In the genomic region with DNA sequence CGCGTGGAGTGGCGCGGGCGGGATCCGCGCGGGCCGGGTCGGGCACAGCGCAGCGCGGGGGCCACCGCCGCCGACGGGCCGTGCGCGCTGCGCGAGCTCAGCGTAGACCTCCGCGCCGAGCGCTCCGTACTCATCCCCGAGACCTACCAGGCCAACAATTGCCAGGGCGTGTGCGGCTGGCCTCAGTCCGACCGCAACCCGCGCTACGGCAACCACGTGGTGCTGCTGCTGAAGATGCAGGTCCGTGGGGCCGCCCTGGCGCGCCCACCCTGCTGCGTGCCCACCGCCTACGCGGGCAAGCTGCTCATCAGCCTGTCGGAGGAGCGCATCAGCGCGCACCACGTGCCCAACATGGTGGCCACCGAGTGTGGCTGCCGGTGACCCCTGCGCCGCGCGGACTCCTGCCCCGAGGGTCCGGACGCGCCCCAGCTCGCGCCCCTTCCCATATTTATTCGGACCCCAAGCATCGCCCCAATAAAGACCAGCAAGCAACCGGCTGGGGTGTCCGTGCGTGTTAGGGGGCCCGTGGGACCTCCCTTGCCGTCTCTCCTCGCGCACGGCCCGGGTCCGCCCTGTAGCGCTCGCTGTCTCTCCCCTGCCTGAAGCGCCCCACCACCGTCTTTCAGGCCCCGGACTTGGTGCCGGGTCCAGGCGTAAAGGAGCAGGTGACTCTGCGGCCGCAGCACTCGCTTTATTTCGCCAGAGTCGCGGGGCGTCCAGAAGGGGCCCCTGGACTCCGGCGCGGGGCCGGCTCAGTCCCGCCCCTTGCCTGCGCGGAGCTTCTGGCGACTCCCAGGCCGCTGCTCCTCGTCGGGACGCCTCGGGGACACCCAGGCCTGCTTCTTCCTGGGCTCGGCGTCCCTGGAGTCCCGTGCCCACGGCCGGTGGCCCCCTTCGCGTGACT, we compare ENCODE assay signal across 10 cellular contexts. TPM values are rescaled to one million over a fixed set of nuclear protein-coding genes. Genes with fewer than 3 reads are reported as not detected.
DNase-seq lines count a peak whose midpoint lies in the region; ATAC-seq and TF ChIP-seq lines count a peak whose summit lies in the region.
"Had no signal": no experiment of that assay in that cellular context is flagged by ENCODE, and none has a peak within 500 bp of the region (broad histone marks: within the 10 kb centered on the region; RNA-seq: fewer than 3 reads in every experiment).

No MANE protein-coding gene starts in this region.

- CTCF ChIA-PET in OCI-LY7 (lab: Charles Lee; ENCODE audit: unreplicated experiment), result no interaction called here

- peaks cover 2 to 15% (median 6%) of the 10 kb centered on the region in 3 donors for H3K27me3 Mint-ChIP-seq in immature natural killer cell (ENCODE audit: low read depth in 3 of 3)

- H3K27me3 ChIP-seq in heart left ventricle, result peaks cover 33 to 57% (median 46%) of the 10 kb centered on the region in 9 donors
- peaks cover 15% of the 10 kb centered on the region for H3K27me3 ChIP-seq in thoracic aorta (replicated peaks; ENCODE audit: insufficient read depth)

- 7 to 16% (median 11%) methylated on average over 65 to 108 of the region's 108 CpGs for WGBS in heart left ventricle, 4 donors

- no peaks in the 10 kb centered on the region for H3K36me3 Mint-ChIP-seq in immature natural killer cell

- H3K4me3 Mint-ChIP-seq in immature natural killer cell, result peak overlapping the region in 3 of 5 donors; percentile 36 to 46 (median 38)

- H3K79me2 ChIP-seq in OCI-LY7 (ENCODE audit: insufficient read depth, low read depth, low read length), result no peaks in the 10 kb centered on the region

- no peaks in the 10 kb centered on the region for H4K20me1 ChIP-seq in OCI-LY7 (ENCODE audit: insufficient read depth, low read length)

- no peak overlapping the region for H3K4me2 ChIP-seq in OCI-LY7 (ENCODE audit: low read length)

- H3K4me1 Mint-ChIP-seq in immature natural killer cell, result peaks cover 0 to 8% of the 10 kb centered on the region in 2 donors

- no peak overlapping the region for H3K27ac Mint-ChIP-seq in immature natural killer cell

- no TSS peak for BruUV-seq in OCI-LY7 (replicated peaks; lab: Mats Ljungman, UMichigan)

- TF ChIP-seq POLR2A in heart left ventricle (IDR thresholded peaks at IDR 0.05), result no peak

- no peaks in the 10 kb centered on the region for H3K9me3 Mint-ChIP-seq in immature natural killer cell

- H3K9me3 ChIP-seq in heart left ventricle (no peaks in the 10 kb centered on the region), thoracic aorta (no peaks in the 10 kb centered on the region), OCI-LY7 (ENCODE audit: low read length) (no peaks in the 10 kb centered on the region)

- peak in 1 of 5 donors; percentile 61 for DNase-seq in heart left ventricle
- no peak for DNase-seq in Right ventricle myocardium inferior (ENCODE audit: missing footprints)
- peak; percentile 42 for DNase-seq in activated CD8-positive, alpha-beta memory T cell treated with anti-CD3 and anti-CD28 coated beads, Interleukin-2, amount 50 U/mL, for 4 hours
- DNase-seq in immature natural killer cell, result no peak
- DNase-seq in thoracic aorta (ENCODE audit: low spot score), result no peak
- no peak for DNase-seq in OCI-LY7 (ENCODE audit: low spot score)
- no peak for DNase-seq in NCI-H1105 (lab: John Stamatoyannopoulos, UW)
- DNase-seq: midbrain had no signal

- H3K27ac ChIP-seq in heart left ventricle, result no peak overlapping the region
- H3K27ac ChIP-seq in thoracic aorta, result no peak overlapping the region
- no peak overlapping the region for H3K27ac ChIP-seq in OCI-LY7 (ENCODE audit: low read depth, low read length, poor library complexity, severe bottlenecking)
- H3K27ac ChIP-seq: C4-2B had no signal

- no peaks in the 10 kb centered on the region for H3K9me2 ChIP-seq in OCI-LY7 (ENCODE audit: insufficient read depth, low read length)

- H2AFZ ChIP-seq in OCI-LY7 (ENCODE audit: low read length), result no peak overlapping the region

- H3K4me1 ChIP-seq in heart left ventricle (peaks cover 0 to 53% (median 34%) of the 10 kb centered on the region in 12 donors), thoracic aorta (ENCODE audit: control insufficient read depth in 1 of 2, low read depth in 2 of 2) (peaks cover 20 to 39% of the 10 kb centered on the region in 2 donors), OCI-LY7 (ENCODE audit: insufficient read depth, low read length, poor library complexity, severe bottlenecking) (peaks cover 28% of the 10 kb centered on the region)

- H3K4me3 ChIP-seq in heart left ventricle (peak overlapping the region in 10 of 12 donors; percentile 0 to 45 (median 13)), thoracic aorta (peak overlapping the region; percentile 34), OCI-LY7 (ENCODE audit: low read depth, low read length, poor library complexity, severe bottlenecking) (no peak overlapping the region)

- TF ChIP-seq CTCF in heart left ventricle (IDR thresholded peaks at IDR 0.05) (no peak), thoracic aorta (IDR thresholded peaks at IDR 0.05) (no peak), OCI-LY7 (conservative IDR thresholded peaks at IDR 0.05; ENCODE audit: low read length) (no peak)

- ATAC-seq in heart left ventricle, result no peak
- ATAC-seq in Right ventricle myocardium inferior, result no peak
- no peak for ATAC-seq in thoracic aorta (ENCODE audit: insufficient number of reproducible peaks, low FRiP score, low read depth)
- ATAC-seq in GM18909 (IDR thresholded peaks at IDR 0.05; ENCODE audit: poor library complexity, unreplicated experiment), result no peak

- intact Hi-C loops in heart left ventricle (cut with DNase I) (no loop called here), Right ventricle myocardium inferior (cut with DNase I) (no loop called here), OCI-LY7 (cut with micrococcal nuclease; ENCODE audit: unreplicated experiment) (no loop called here)

- POLR2A ChIA-PET in OCI-LY7 (lab: Charles Lee), result no interaction called here

- peaks cover 0 to 19% (median 9%) of the 10 kb centered on the region in 9 donors for H3K36me3 ChIP-seq in heart left ventricle
- peaks cover 18% of the 10 kb centered on the region for H3K36me3 ChIP-seq in thoracic aorta
- H3K36me3 ChIP-seq in OCI-LY7 (ENCODE audit: insufficient read depth, low read length), result peaks cover 26% of the 10 kb centered on the region

RNA-seq across cellular contexts. Expression of gene AMH, which starts 2.7 kb away (rescaled TPM):
- total RNA-seq in heart left ventricle, result under 1 TPM in 5 of 9 donors, not detected in 4; 0.32 to 0.81 (median 0.57) TPM
- polyA plus RNA-seq in heart left ventricle, result 1 to 10 TPM in 1 of 2 donors, under 1 TPM in 1; 0.10 to 1.1 TPM
- 0.89 TPM for total RNA-seq in Right ventricle myocardium inferior
- polyA plus RNA-seq in immature natural killer cell, result not detected
- under 1 TPM; 0.92 to 0.95 TPM for total RNA-seq in thoracic aorta
- 10.7 and 14.8 TPM in 2 replicates for total RNA-seq in OCI-LY7 (2014; rRNA removed; shearing (Covaris generic))
- 45.7 and 49.7 TPM in 2 replicates for total RNA-seq in OCI-LY7 (2022)

RNA-seq across cellular contexts. Expression of gene JSRP1, which starts 4.4 kb away (rescaled TPM):
- total RNA-seq in heart left ventricle, result under 1 TPM in 1 of 9 donors, not detected in 8; 0.25 TPM
- under 1 TPM in 1 of 2 donors, not detected in 1; 0.34 TPM for polyA plus RNA-seq in heart left ventricle
- total RNA-seq in Right ventricle myocardium inferior, result not detected
- polyA plus RNA-seq in immature natural killer cell, result under 1 TPM in 1 of 3 donors, not detected in 2; 0.94 TPM
- total RNA-seq in thoracic aorta, result not detected
- 0.44 and 1.5 TPM in 2 replicates for total RNA-seq in OCI-LY7 (2014; rRNA removed; shearing (Covaris generic))
- total RNA-seq in OCI-LY7 (2022), result 13.8 and 15.9 TPM in 2 replicates

RNA-seq across cellular contexts. Expression of gene SF3A2, which starts 15.2 kb away (rescaled TPM):
- total RNA-seq in heart left ventricle, result 10 to 100 TPM; 19.2 to 43.9 (median 28.6) TPM
- 10 to 100 TPM; 22.7 to 29.5 TPM for polyA plus RNA-seq in heart left ventricle
- total RNA-seq in Right ventricle myocardium inferior, result 30.3 TPM
- 10 to 100 TPM in 2 of 3 donors, 1 to 10 TPM in 1; 6.2 to 40.9 (median 11.1) TPM for polyA plus RNA-seq in immature natural killer cell
- 10 to 100 TPM; 23.8 to 43.7 TPM for total RNA-seq in thoracic aorta
- 104 and 124 TPM in 2 replicates for total RNA-seq in OCI-LY7 (2014; rRNA removed; shearing (Covaris generic))
- 206 and 207 TPM in 2 replicates for total RNA-seq in OCI-LY7 (2022)

RNA-seq across cellular contexts. Expression of gene PLEKHJ1, which starts 15.7 kb away (rescaled TPM):
- total RNA-seq in heart left ventricle (10 to 100 TPM; 44.6 to 63.2 (median 46.5) TPM), Right ventricle myocardium inferior (59.7 TPM), thoracic aorta (10 to 100 TPM; 26.3 to 46.2 TPM), OCI-LY7 (2022) (122 and 129 TPM in 2 replicates)
- polyA plus RNA-seq in heart left ventricle (10 to 100 TPM; 80.9 to 89.7 TPM), immature natural killer cell (100 to 1,000 TPM; 115 to 148 (median 117) TPM)
- total RNA-seq in OCI-LY7 (2014; rRNA removed; shearing (Covaris generic)), result 205 and 221 TPM in 2 replicates

RNA-seq across cellular contexts. Expression of gene PEAK3, which starts 30.1 kb away (rescaled TPM):
- total RNA-seq in heart left ventricle, result 1 to 10 TPM in 2 of 9 donors, under 1 TPM in 7; 0.11 to 1.6 (median 0.48) TPM
- under 1 TPM; 0.21 to 0.23 TPM for polyA plus RNA-seq in heart left ventricle
- total RNA-seq in Right ventricle myocardium inferior, result 0.68 TPM
- polyA plus RNA-seq in immature natural killer cell, result 10 to 100 TPM in 1 of 3 donors, 1 to 10 TPM in 1, under 1 TPM in 1; 0.96 to 10.8 (median 2.5) TPM
- total RNA-seq in thoracic aorta, result 1 to 10 TPM; 1.2 to 3.0 TPM
- not detected in 2 replicates for total RNA-seq in OCI-LY7 (2014; rRNA removed; shearing (Covaris generic))
- total RNA-seq in OCI-LY7 (2022), result 0.18 TPM in 1 of 2 replicates, not detected in the other
